Comparison of ENCODE assay signal across 8 cellular contexts in genomic region chr7:32958046-32959025, GRCh38. TPM values are rescaled to one million over a fixed set of nuclear protein-coding genes. Genes with fewer than 3 reads are reported as not detected.
DNase-seq lines count a peak whose midpoint lies in the region; ATAC-seq and TF ChIP-seq lines count a peak whose summit lies in the region.

No MANE protein-coding gene starts in this region.

- H3K27me3 ChIP-seq in lower lobe of right lung (ENCODE audit: low read depth), result no peaks in the 10 kb centered on the region
- H3K27me3 ChIP-seq in tibial artery, result no peaks in the 10 kb centered on the region

- peaks cover 7% of the 10 kb centered on the region for H3K36me3 Mint-ChIP-seq in dendritic cell treated with granulocyte-macrophage colony-stimulating factor and Interleukin-4, amounts not matched to agents 40 ng/mL and 50 ng/mL, for 4 days (ENCODE audit: low read depth)

- H3K27me3 Mint-ChIP-seq in dendritic cell treated with granulocyte-macrophage colony-stimulating factor and Interleukin-4, amounts not matched to agents 40 ng/mL and 50 ng/mL, for 4 days, result peaks cover 18% of the 10 kb centered on the region

- TF ChIP-seq CTCF in lower lobe of right lung (IDR thresholded peaks at IDR 0.05) (no peak), tibial artery (IDR thresholded peaks at IDR 0.05) (no peak)

- no peaks in the 10 kb centered on the region for H3K9me3 ChIP-seq in lower lobe of right lung
- no peaks in the 10 kb centered on the region for H3K9me3 ChIP-seq in tibial artery

- ATAC-seq in lower lobe of right lung, result peak; percentile 34 to 57
- ATAC-seq in GM18907 (IDR thresholded peaks at IDR 0.05; ENCODE audit: unreplicated experiment), result no peak
- no peak for ATAC-seq in HG02642 (IDR thresholded peaks at IDR 0.05; ENCODE audit: poor library complexity, unreplicated experiment)

- H3K27ac ChIP-seq in lower lobe of right lung, result peak overlapping the region; percentile 98
- H3K27ac ChIP-seq in tibial artery, result peak overlapping the region; percentile 78 to 85

- peaks cover 9% of the 10 kb centered on the region for H3K4me1 Mint-ChIP-seq in dendritic cell treated with granulocyte-macrophage colony-stimulating factor and Interleukin-4, amounts not matched to agents 40 ng/mL and 50 ng/mL, for 4 days (ENCODE audit: low read depth)

- H3K4me3 ChIP-seq in lower lobe of right lung (peak overlapping the region; percentile 96), tibial artery (peak overlapping the region; percentile 83 to 97)

- no peaks in the 10 kb centered on the region for H3K36me3 ChIP-seq in lower lobe of right lung
- H3K36me3 ChIP-seq in tibial artery, result no peaks in the 10 kb centered on the region

- peak overlapping the region; percentile 82 for H3K27ac Mint-ChIP-seq in dendritic cell treated with granulocyte-macrophage colony-stimulating factor and Interleukin-4, amounts not matched to agents 40 ng/mL and 50 ng/mL, for 4 days

- H3K9me3 Mint-ChIP-seq in dendritic cell treated with granulocyte-macrophage colony-stimulating factor and Interleukin-4, amounts not matched to agents 40 ng/mL and 50 ng/mL, for 4 days, result no peaks in the 10 kb centered on the region

- H3K4me1 ChIP-seq in lower lobe of right lung, result peaks cover 16% of the 10 kb centered on the region
- peaks cover 0 to 14% (median 6%) of the 10 kb centered on the region in 4 donors for H3K4me1 ChIP-seq in tibial artery

- peak; percentile 69 for DNase-seq in DMS 273 (lab: John Stamatoyannopoulos, UW; ENCODE audit: unreplicated experiment)
- no peak for DNase-seq in DMS 273 treated with DMSO at 0.1 percent for 48 hours (lab: John Stamatoyannopoulos, UW)
- peak; percentile 63 for DNase-seq in NCI-H526 treated with DMSO at 0.1 percent for 48 hours (lab: John Stamatoyannopoulos, UW)
- peak; percentile 60 for DNase-seq in lower lobe of right lung
- peak; percentile 61 to 75 for DNase-seq in tibial artery

- intact Hi-C loops in dendritic cell treated with granulocyte-macrophage colony-stimulating factor and Interleukin-4, amounts not matched to agents 40 ng/mL and 50 ng/mL, for 4 days (cut with micrococcal nuclease), result loop anchor here (5.0 kb wide), 1 partner anchor 104 kb away; the partner anchor contains the start of gene NT5C3A
- intact Hi-C loops in lower lobe of right lung (cut with DNase I) (no loop called here), tibial artery (cut with DNase I; ENCODE audit: low total_unique reads) (no loop called here)

- H3K4me3 Mint-ChIP-seq in dendritic cell treated with granulocyte-macrophage colony-stimulating factor and Interleukin-4, amounts not matched to agents 40 ng/mL and 50 ng/mL, for 4 days, result peak overlapping the region; percentile 82

RNA-seq across cellular contexts. Expression of gene FKBP9, which starts 1.1 kb away (rescaled TPM):
- 104 TPM for total RNA-seq in lower lobe of right lung

Comparison
In these comparisons a context has a peak if more than half of its experiments do, and no peak if none do; other contexts are left out.
1. ATAC-seq: peak in lower lobe of right lung (2 of 2); none in GM18907 (single experiment) and HG02642 (single experiment).